9 cellular contexts compared by ENCODE assay signal in genomic region chr15:48645558-48646330, GRCh38. TPM values are rescaled to one million over a fixed set of nuclear protein-coding genes. Genes with fewer than 3 reads are reported as not detected.
DNase-seq lines count a peak whose midpoint lies in the region; ATAC-seq and TF ChIP-seq lines count a peak whose summit lies in the region.
"Had no signal": no experiment of that assay in that cellular context is flagged by ENCODE, and none has a peak within 500 bp of the region (broad histone marks: within the 10 kb centered on the region; RNA-seq: fewer than 3 reads in every experiment).

FBN1 (minus strand) TSS chr15:48645709; CDS start chr15:48644769, 940 bp downstream.

- no peaks in the 10 kb centered on the region for H3K4me1 Mint-ChIP-seq in activated T-helper 17 cell treated with anti-CD3 and anti-CD28 coated beads, Interleukin-2, amount 50 U/mL, for 72 hours
- H3K4me1 Mint-ChIP-seq in neural crest cell: peaks cover 31% of the 10 kb centered on the region

- peak within 1 kb of the TSS; percentile 5 for H3K4me3 Mint-ChIP-seq in activated T-helper 17 cell treated with anti-CD3 and anti-CD28 coated beads, Interleukin-2, amount 50 U/mL, for 72 hours
- peak within 1 kb of the TSS; percentile 87 for H3K4me3 Mint-ChIP-seq in neural crest cell

- no peak within 1 kb of the TSS for H3K27ac Mint-ChIP-seq in activated T-helper 17 cell treated with anti-CD3 and anti-CD28 coated beads, Interleukin-2, amount 50 U/mL, for 72 hours
- peak within 1 kb of the TSS; percentile 43 for H3K27ac Mint-ChIP-seq in neural crest cell (ENCODE audit: unreplicated experiment)
- H3K27ac Mint-ChIP-seq: CD4-positive, CD25-positive, alpha-beta regulatory T cell had no signal

- no peak for TF ChIP-seq CTCF in neural crest cell (conservative IDR thresholded peaks at IDR 0.05)

- no peaks in the 10 kb centered on the region for H3K9me3 Mint-ChIP-seq in activated T-helper 17 cell treated with anti-CD3 and anti-CD28 coated beads, Interleukin-2, amount 50 U/mL, for 72 hours
- no peaks in the 10 kb centered on the region for H3K9me3 Mint-ChIP-seq in neural crest cell
- H3K9me3 Mint-ChIP-seq: CD4-positive, CD25-positive, alpha-beta regulatory T cell had no signal

- peaks cover 31% of the 10 kb centered on the region for H3K27me3 Mint-ChIP-seq in activated T-helper 17 cell treated with anti-CD3 and anti-CD28 coated beads, Interleukin-2, amount 50 U/mL, for 72 hours
- peaks cover 12% of the 10 kb centered on the region for H3K27me3 Mint-ChIP-seq in neural crest cell (ENCODE audit: low read depth)

- H3K36me3 Mint-ChIP-seq in activated T-helper 17 cell treated with anti-CD3 and anti-CD28 coated beads, Interleukin-2, amount 50 U/mL, for 72 hours (ENCODE audit: low read depth): no peaks in the 10 kb centered on the region
- H3K36me3 Mint-ChIP-seq in neural crest cell (ENCODE audit: low read depth): no peaks in the 10 kb centered on the region
- H3K36me3 Mint-ChIP-seq: CD4-positive, CD25-positive, alpha-beta regulatory T cell had no signal

- ATAC-seq in GM21447 (IDR thresholded peaks at IDR 0.05; ENCODE audit: unreplicated experiment): peak; percentile 47
- peak; percentile 16 for ATAC-seq in activated T-helper 17 cell treated with anti-CD3 and anti-CD28 coated beads, Interleukin-2, amount 50 U/mL, for 72 hours (replicated peaks)

- peak; percentile 2 for DNase-seq in DMS79 (lab: John Stamatoyannopoulos, UW)
- DNase-seq in DMS79 treated with DMSO at 0.1 percent for 48 hours (lab: John Stamatoyannopoulos, UW): no peak
- DNase-seq in HT1080 (ENCODE audit: low read depth): peak; percentile 88
- DNase-seq in glomerular endothelial cell (ENCODE audit: extremely low read depth, low read depth, low spot score): no peak
- DNase-seq in neural crest cell (ENCODE audit: low read depth, low spot score): peak; percentile 68
- no peak for DNase-seq in NCI-H526 treated with DMSO at 0.1 percent for 48 hours (lab: John Stamatoyannopoulos, UW)

RNA-seq across cellular contexts. Expression of gene FBN1, which starts in this region (rescaled TPM):
- total RNA-seq in HT1080 (2014; rRNA removed; shearing (Covaris generic)): 18.5 and 21.0 TPM in 2 replicates
- 3.6 and 6.0 TPM in 2 replicates for polyA plus RNA-seq in HT1080 (2015; cell fraction: cytosol; rRNA removed)
- polyA plus RNA-seq in HT1080 (2015; cell fraction: nucleus; rRNA removed): 94.2 and 97.7 TPM in 2 replicates
- total RNA-seq in activated T-helper 17 cell treated with anti-CD3 and anti-CD28 coated beads, Interleukin-2, amount 50 U/mL, for 72 hours: 1 to 10 TPM in 1 of 2 donors, under 1 TPM in 1; 0.91 to 1.6 TPM
- total RNA-seq in glomerular endothelial cell: 133 and 171 TPM in 2 replicates
- 22.1 and 24.3 TPM in 2 replicates for total RNA-seq in neural crest cell
- polyA plus RNA-seq: CD4-positive, CD25-positive, alpha-beta regulatory T cell had no signal

Comparison
In these comparisons a context has a peak if more than half of its experiments do, and no peak if none do; other contexts are left out.
1. DNase-seq: peak in DMS79 (single experiment), HT1080 (single experiment) and neural crest cell (single experiment); none in DMS79 treated with DMSO at 0.1 percent for 48 hours (single experiment), glomerular endothelial cell (single experiment) and NCI-H526 treated with DMSO at 0.1 percent for 48 hours (single experiment).